8 cellular contexts compared by ENCODE assay signal in the genomic region with DNA sequence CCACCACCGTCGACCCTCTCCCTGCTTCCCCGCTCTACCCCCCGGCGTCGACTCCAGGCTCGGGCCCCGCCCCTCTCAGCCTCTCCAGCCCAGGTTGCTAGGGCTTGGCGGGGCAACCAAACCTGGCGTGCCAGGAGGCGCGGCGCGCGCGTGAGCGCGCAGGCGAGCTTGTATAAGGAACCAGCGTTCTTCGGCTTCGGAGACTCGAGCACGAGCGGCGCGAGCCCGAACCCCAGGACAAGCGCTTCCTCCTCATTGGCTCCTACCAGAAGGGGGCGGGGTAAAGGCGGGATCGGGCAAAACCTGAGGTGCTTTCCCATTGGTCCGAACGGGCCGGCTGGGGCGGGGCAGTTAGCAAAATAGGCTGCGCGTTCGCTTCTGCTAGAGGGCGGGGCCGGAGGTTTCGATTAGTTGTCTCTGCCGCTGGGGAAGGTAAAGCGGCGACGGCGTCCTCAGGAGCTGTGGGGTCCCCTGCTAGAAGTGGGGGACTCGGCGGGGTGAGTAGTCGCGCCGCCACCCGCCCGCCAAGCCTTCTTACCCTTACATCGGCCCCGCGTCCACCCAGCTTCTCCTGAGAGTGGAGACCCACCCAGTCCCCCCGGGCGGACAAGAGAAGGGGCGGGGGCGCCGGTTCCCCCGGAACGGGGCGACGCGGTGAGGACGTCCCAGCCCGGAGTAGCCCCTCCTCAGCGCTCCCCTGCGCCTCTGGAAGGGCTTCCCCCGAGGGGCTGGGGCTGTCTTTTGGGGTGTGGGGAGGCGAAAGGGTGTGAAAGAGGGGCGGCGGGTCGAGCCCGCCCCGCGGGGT. TPM values are rescaled to one million over a fixed set of nuclear protein-coding genes. Genes with fewer than 3 reads are reported as not detected.
DNase-seq lines count a peak whose midpoint lies in the region; ATAC-seq and TF ChIP-seq lines count a peak whose summit lies in the region.

Gene CDKL5 (plus strand): TSS at position 410 of the 805 bp plus-strand sequence. CDS start 81,489 bp downstream, outside the sequence.

- no peak for TF ChIP-seq CTCF in liver (IDR thresholded peaks at IDR 0.05; ENCODE audit: low read depth, low read length, missing input control)

- H3K4me3 ChIP-seq in CD4-positive, CD25-positive, alpha-beta regulatory T cell (ENCODE audit: low read depth, low read length), result peak within 1 kb of the TSS; percentile 77
- H3K4me3 ChIP-seq in duodenal mucosa (ENCODE audit: low read depth in 1 of 2, low read length in 2 of 2), result peak within 1 kb of the TSS; percentile 75 to 82
- peak within 1 kb of the TSS; percentile 63 to 90 (median 70) for H3K4me3 ChIP-seq in liver (ENCODE audit: low read depth in 1 of 3, low read length in 3 of 3)

- peaks cover 16% of the 10 kb centered on the region for H3K4me1 ChIP-seq in CD4-positive, CD25-positive, alpha-beta regulatory T cell (ENCODE audit: control insufficient read depth, insufficient read depth, low read length, poor library complexity, severe bottlenecking)
- H3K4me1 ChIP-seq in duodenal mucosa (ENCODE audit: control insufficient read depth in 1 of 2, insufficient read depth in 2 of 2, low read length in 2 of 2) (peaks cover 0 to 4% of the 10 kb centered on the region in 2 donors), liver (ENCODE audit: control insufficient read depth in 4 of 4, insufficient read depth in 4 of 4, low read length in 3 of 4) (peaks cover 0 to 11% (median 4%) of the 10 kb centered on the region in 4 donors)

- POLR2A ChIA-PET in activated CD4-positive, alpha-beta memory T cell treated with anti-CD3 and anti-CD28 coated beads, Interleukin-2, amount 10 ng/mL, durations not matched to agents 7 days and 5 days (lab: Charles Lee), result interaction anchor here (1.3 kb wide), 1 partner anchor 517 kb away, joined by 3 read pairs; no protein-coding TSS in a partner anchor

- ATAC-seq in CD4-positive, CD25-positive, alpha-beta regulatory T cell (ENCODE audit: low read depth in 2 of 2), result peak; percentile 92 to 94
- ATAC-seq in GM19463 (IDR thresholded peaks at IDR 0.05; ENCODE audit: unreplicated experiment), result peak; percentile 92

- H3K27ac ChIP-seq in CD4-positive, CD25-positive, alpha-beta regulatory T cell (ENCODE audit: insufficient read depth, low read length, poor library complexity, severe bottlenecking), result peak within 1 kb of the TSS; percentile 77
- H3K27ac ChIP-seq in duodenal mucosa (ENCODE audit: low read depth, low read length) (no peak within 1 kb of the TSS), liver (ENCODE audit: low read depth in 1 of 2, low read length in 2 of 2) (peak within 1 kb of the TSS in 1 of 2 donors; percentile 63)

- under 1% methylated on average over 79 of the region's 79 CpGs for WGBS in liver

- H3K27ac Mint-ChIP-seq in CD4-positive, CD25-positive, alpha-beta regulatory T cell, result peak within 1 kb of the TSS; percentile 64 to 74 (median 69)
- H3K27ac Mint-ChIP-seq in activated CD4-positive, alpha-beta memory T cell treated with anti-CD3 and anti-CD28 coated beads, Interleukin-2, amount 10 ng/mL, durations not matched to agents 7 days and 5 days, result peak within 1 kb of the TSS; percentile 40

- H3K4me1 Mint-ChIP-seq in CD4-positive, CD25-positive, alpha-beta regulatory T cell, result peaks cover 7 to 14% (median 10%) of the 10 kb centered on the region in 4 donors
- H3K4me1 Mint-ChIP-seq in activated CD4-positive, alpha-beta memory T cell treated with anti-CD3 and anti-CD28 coated beads, Interleukin-2, amount 10 ng/mL, durations not matched to agents 7 days and 5 days, result peaks cover 11% of the 10 kb centered on the region

- no peaks in the 10 kb centered on the region for H3K36me3 Mint-ChIP-seq in CD4-positive, CD25-positive, alpha-beta regulatory T cell
- H3K36me3 Mint-ChIP-seq in activated CD4-positive, alpha-beta memory T cell treated with anti-CD3 and anti-CD28 coated beads, Interleukin-2, amount 10 ng/mL, durations not matched to agents 7 days and 5 days (ENCODE audit: low read depth), result no peaks in the 10 kb centered on the region

- no peaks in the 10 kb centered on the region for H3K36me3 ChIP-seq in CD4-positive, CD25-positive, alpha-beta regulatory T cell (ENCODE audit: control insufficient read depth, insufficient read depth, low read length)
- H3K36me3 ChIP-seq in duodenal mucosa (ENCODE audit: control insufficient read depth in 1 of 2, insufficient read depth in 2 of 2, low read length in 2 of 2) (no peaks in the 10 kb centered on the region), liver (ENCODE audit: control insufficient read depth in 4 of 4, insufficient read depth in 3 of 4, low read depth in 1 of 4, low read length in 3 of 4) (no peaks in the 10 kb centered on the region)

- peak; percentile 93 to 97 (median 95) for DNase-seq in CD4-positive, CD25-positive, alpha-beta regulatory T cell
- DNase-seq in HK-2 (ENCODE audit: unreplicated experiment) (peak; percentile 98), NCI-H82 treated with DMSO at 0.1 percent for 48 hours (lab: John Stamatoyannopoulos, UW; ENCODE audit: unreplicated experiment) (peak; percentile 95)
- peak; percentile 96 for DNase-seq in activated CD4-positive, alpha-beta memory T cell treated with anti-CD3 and anti-CD28 coated beads, Interleukin-2, amount 10 ng/mL, durations not matched to agents 7 days and 5 days
- peak; percentile 86 to 87 for DNase-seq in stimulated activated CD4-positive, alpha-beta T cell treated with anti-CD3 and anti-CD28 coated beads, Interleukin-2, amount 100 ng/mL, for 48 hours

- peak in 1 of 2 donors; percentile 44 for TF ChIP-seq RAD21 in liver (IDR thresholded peaks at IDR 0.05)

- peaks cover 16% of the 10 kb centered on the region for H3K27me3 Mint-ChIP-seq in CD4-positive, CD25-positive, alpha-beta regulatory T cell
- H3K27me3 Mint-ChIP-seq in activated CD4-positive, alpha-beta memory T cell treated with anti-CD3 and anti-CD28 coated beads, Interleukin-2, amount 10 ng/mL, durations not matched to agents 7 days and 5 days, result peaks cover 11% of the 10 kb centered on the region

- CTCF ChIA-PET in activated CD4-positive, alpha-beta memory T cell treated with anti-CD3 and anti-CD28 coated beads, Interleukin-2, amount 10 ng/mL, durations not matched to agents 7 days and 5 days (lab: Charles Lee), result interaction anchor here (1.5 kb wide), 1 partner anchor 909 kb away, joined by 10 read pairs; no protein-coding TSS in a partner anchor

- H3K9ac ChIP-seq in duodenal mucosa (ENCODE audit: low read depth in 1 of 2, low read length in 2 of 2), result peak within 1 kb of the TSS; percentile 51 to 60
- no peak within 1 kb of the TSS for H3K9ac ChIP-seq in liver (ENCODE audit: low read depth in 1 of 2, low read length in 2 of 2)

- H3K9me3 Mint-ChIP-seq in CD4-positive, CD25-positive, alpha-beta regulatory T cell, result no peaks in the 10 kb centered on the region
- no peaks in the 10 kb centered on the region for H3K9me3 Mint-ChIP-seq in activated CD4-positive, alpha-beta memory T cell treated with anti-CD3 and anti-CD28 coated beads, Interleukin-2, amount 10 ng/mL, durations not matched to agents 7 days and 5 days

- peaks cover 3% of the 10 kb centered on the region for H3K27me3 ChIP-seq in CD4-positive, CD25-positive, alpha-beta regulatory T cell (ENCODE audit: control insufficient read depth, insufficient read depth, low read length)
- H3K27me3 ChIP-seq in duodenal mucosa (ENCODE audit: control insufficient read depth in 1 of 2, insufficient read depth in 2 of 2, low read length in 2 of 2), result no peaks in the 10 kb centered on the region
- no peaks in the 10 kb centered on the region for H3K27me3 ChIP-seq in liver (ENCODE audit: control insufficient read depth in 4 of 4, insufficient read depth in 4 of 4, low read length in 3 of 4)

- H3K9me3 ChIP-seq in CD4-positive, CD25-positive, alpha-beta regulatory T cell (ENCODE audit: control insufficient read depth in 2 of 2, low read length in 2 of 2), result no peaks in the 10 kb centered on the region
- H3K9me3 ChIP-seq in duodenal mucosa (ENCODE audit: control insufficient read depth in 1 of 2, low read length in 2 of 2) (no peaks in the 10 kb centered on the region), liver (ENCODE audit: control insufficient read depth in 4 of 4, low read length in 3 of 4) (no peaks in the 10 kb centered on the region)

- peak within 1 kb of the TSS; percentile 89 to 98 (median 92) for H3K4me3 Mint-ChIP-seq in CD4-positive, CD25-positive, alpha-beta regulatory T cell
- H3K4me3 Mint-ChIP-seq in activated CD4-positive, alpha-beta memory T cell treated with anti-CD3 and anti-CD28 coated beads, Interleukin-2, amount 10 ng/mL, durations not matched to agents 7 days and 5 days, result peak within 1 kb of the TSS; percentile 78

TF ChIP-seq in liver, 16 proteins besides CTCF, POLR2A, EP300 and RAD21:
- TF ChIP-seq, protein P1, sequence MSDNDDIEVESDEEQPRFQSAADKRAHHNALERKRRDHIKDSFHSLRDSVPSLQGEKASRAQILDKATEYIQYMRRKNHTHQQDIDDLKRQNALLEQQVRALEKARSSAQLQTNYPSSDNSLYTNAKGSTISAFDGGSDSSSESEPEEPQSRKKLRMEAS (IDR thresholded peaks at IDR 0.05), result peak; percentile 25
- no peak for TF ChIP-seq TAF1 (conservative IDR thresholded peaks at IDR 0.05)
- TF ChIP-seq YY1 (IDR thresholded peaks at IDR 0.05), result peak; percentile 40
- peak; percentile 65 for TF ChIP-seq SP1 (IDR thresholded peaks at IDR 0.05)

RNA-seq across cellular contexts. Expression of gene CDKL5, which starts in this region (rescaled TPM):
- total RNA-seq in CD4-positive, CD25-positive, alpha-beta regulatory T cell, result 2.9 TPM
- polyA plus RNA-seq in CD4-positive, CD25-positive, alpha-beta regulatory T cell, result 1 to 10 TPM in 2 of 4 donors, under 1 TPM in 2; 0.02 to 2.1 (median 0.89) TPM
- 1 to 10 TPM; 1.7 to 2.0 TPM for total RNA-seq in activated CD4-positive, alpha-beta memory T cell treated with anti-CD3 and anti-CD28 coated beads, Interleukin-2, amount 10 ng/mL, durations not matched to agents 7 days and 5 days
- 1 to 10 TPM; 2.4 to 3.3 TPM for total RNA-seq in liver
- 1 to 10 TPM in 1 of 2 donors, under 1 TPM in 1; 0.59 to 1.6 TPM for polyA plus RNA-seq in liver

Comparison
In these comparisons a context has a peak if more than half of its experiments do, and no peak if none do; other contexts are left out.
1. H3K9ac ChIP-seq: peak in duodenal mucosa (2 of 2); none in liver (0 of 2).
2. Peak in every context shown above with its lines, with median percentiles within 50 percentile points of each other: DNase-seq and H3K4me3 ChIP-seq.